In genomic region chr14:22469541-22470303, GRCh38 we compare ENCODE assay signal across 14 cellular contexts.
DNase-seq lines count a peak whose midpoint lies in the region; TF ChIP-seq lines count a peak whose summit lies in the region.
"Had no signal": no experiment of that assay in that cellular context is flagged by ENCODE, and none has a peak within 500 bp of the region (broad histone marks: within the 10 kb centered on the region; RNA-seq: fewer than 3 reads in every experiment).

No MANE protein-coding gene starts in this region.

- no peaks in the 10 kb centered on the region for H3K27me3 ChIP-seq in suprapubic skin

- no peaks in the 10 kb centered on the region for H3K36me3 ChIP-seq in suprapubic skin

- peaks cover 10% of the 10 kb centered on the region for H3K4me1 ChIP-seq in suprapubic skin

- no peaks in the 10 kb centered on the region for H3K36me3 Mint-ChIP-seq in activated naive CD4-positive, alpha-beta T cell treated with anti-CD3 and anti-CD28 coated beads, Interleukin-2, amount 10 ng/mL, durations not matched to agents 7 days and 5 days
- H3K36me3 Mint-ChIP-seq in immature natural killer cell: peaks cover 11 to 33% (median 19%) of the 10 kb centered on the region in 3 donors
- H3K36me3 Mint-ChIP-seq in HFFc6 (ENCODE audit: low read depth): no peaks in the 10 kb centered on the region

- TF ChIP-seq CTCF in suprapubic skin (IDR thresholded peaks at IDR 0.05) (no peak), HFFc6 (IDR thresholded peaks at IDR 0.05) (no peak)

- H3K4me1 Mint-ChIP-seq in activated naive CD4-positive, alpha-beta T cell treated with anti-CD3 and anti-CD28 coated beads, Interleukin-2, amount 10 ng/mL, durations not matched to agents 7 days and 5 days: no peaks in the 10 kb centered on the region
- peaks cover 98 to 100% of the 10 kb centered on the region in 2 donors for H3K4me1 Mint-ChIP-seq in immature natural killer cell
- peaks cover 33% of the 10 kb centered on the region for H3K4me1 Mint-ChIP-seq in HFFc6 (ENCODE audit: low read depth)
- H3K4me1 Mint-ChIP-seq: stimulated activated naive CD8-positive, alpha-beta T cell treated with anti-CD3 and anti-CD28 coated beads, Interleukin-15, amount 100 ng/mL, for 72 hours had no signal

- TF ChIP-seq EP300 in suprapubic skin (IDR thresholded peaks at IDR 0.05): no peak

- no peaks in the 10 kb centered on the region for H3K27me3 Mint-ChIP-seq in activated naive CD4-positive, alpha-beta T cell treated with anti-CD3 and anti-CD28 coated beads, Interleukin-2, amount 10 ng/mL, durations not matched to agents 7 days and 5 days
- H3K27me3 Mint-ChIP-seq in immature natural killer cell (ENCODE audit: low read depth in 3 of 3): peaks cover 0 to 2% (median 0%) of the 10 kb centered on the region in 3 donors
- peaks cover 22% of the 10 kb centered on the region for H3K27me3 Mint-ChIP-seq in HFFc6 (ENCODE audit: insufficient read depth)
- H3K27me3 Mint-ChIP-seq: stimulated activated naive CD8-positive, alpha-beta T cell treated with anti-CD3 and anti-CD28 coated beads, Interleukin-15, amount 100 ng/mL, for 72 hours had no signal

- H3K27ac Mint-ChIP-seq in activated naive CD4-positive, alpha-beta T cell treated with anti-CD3 and anti-CD28 coated beads, Interleukin-2, amount 10 ng/mL, durations not matched to agents 7 days and 5 days: peak overlapping the region; percentile 76
- peak overlapping the region; percentile 94 to 99 (median 98) for H3K27ac Mint-ChIP-seq in immature natural killer cell
- H3K27ac Mint-ChIP-seq in HFFc6: no peak overlapping the region
- H3K27ac Mint-ChIP-seq: stimulated activated naive CD8-positive, alpha-beta T cell treated with anti-CD3 and anti-CD28 coated beads, Interleukin-15, amount 100 ng/mL, for 72 hours had no signal

- H3K4me3 ChIP-seq in suprapubic skin: no peak overlapping the region

- no peaks in the 10 kb centered on the region for H3K9me3 Mint-ChIP-seq in activated naive CD4-positive, alpha-beta T cell treated with anti-CD3 and anti-CD28 coated beads, Interleukin-2, amount 10 ng/mL, durations not matched to agents 7 days and 5 days
- H3K9me3 Mint-ChIP-seq in immature natural killer cell (no peaks in the 10 kb centered on the region), HFFc6 (no peaks in the 10 kb centered on the region)
- H3K9me3 Mint-ChIP-seq: stimulated activated naive CD8-positive, alpha-beta T cell treated with anti-CD3 and anti-CD28 coated beads, Interleukin-15, amount 100 ng/mL, for 72 hours had no signal

- DNase-seq in activated naive CD4-positive, alpha-beta T cell treated with anti-CD3 and anti-CD28 coated beads, Interleukin-2, amount 10 ng/mL, durations not matched to agents 7 days and 5 days: no peak
- DNase-seq in activated naive CD4-positive, alpha-beta T cell treated with Interleukin-2 at 50 U/mL for 16 hours: no peak
- DNase-seq in immature natural killer cell: peak in 1 of 3 donors; percentile 45
- DNase-seq in suprapubic skin (ENCODE audit: low spot score in 2 of 2): no peak
- DNase-seq in NCI-H524 (lab: John Stamatoyannopoulos, UW): no peak
- no peak for DNase-seq in HFFc6
- DNase-seq in NCI-H526 treated with DMSO at 0.1 percent for 48 hours (lab: John Stamatoyannopoulos, UW): no peak
- DNase-seq: activated naive CD4-positive, alpha-beta T cell; foreskin melanocyte; mesenchymal stem cell; NCI-H1417; occipital lobe; stimulated activated naive CD8-positive, alpha-beta T cell treated with anti-CD3 and anti-CD28 coated beads, Interleukin-15, amount 100 ng/mL, for 72 hours had no signal

- 30% methylated on average over 8 of the region's 8 CpGs for WGBS in suprapubic skin

- peak overlapping the region; percentile 31 for H3K4me3 Mint-ChIP-seq in activated naive CD4-positive, alpha-beta T cell treated with anti-CD3 and anti-CD28 coated beads, Interleukin-2, amount 10 ng/mL, durations not matched to agents 7 days and 5 days
- H3K4me3 Mint-ChIP-seq in immature natural killer cell (peak overlapping the region; percentile 61 to 87 (median 82)), HFFc6 (no peak overlapping the region)
- H3K4me3 Mint-ChIP-seq: stimulated activated naive CD8-positive, alpha-beta T cell treated with anti-CD3 and anti-CD28 coated beads, Interleukin-15, amount 100 ng/mL, for 72 hours had no signal

- H3K27ac ChIP-seq in suprapubic skin: peak overlapping the region; percentile 24

- H3K9me3 ChIP-seq in suprapubic skin: no peaks in the 10 kb centered on the region

- no peak for TF ChIP-seq POLR2A in suprapubic skin (IDR thresholded peaks at IDR 0.05)

- CTCF ChIA-PET in activated naive CD4-positive, alpha-beta T cell treated with anti-CD3 and anti-CD28 coated beads, Interleukin-2, amount 10 ng/mL, durations not matched to agents 7 days and 5 days (lab: Charles Lee): no interaction called here

TF ChIP-seq in PFSK-1, 5 proteins besides CTCF, POLR2A, EP300 and RAD21:
- TF ChIP-seq FOXP2 (optimal IDR thresholded peaks at IDR 0.05; ENCODE audit: borderline replicate concordance, extremely low read depth, extremely low read length, insufficient read depth) (no peak), SIN3A (IDR thresholded peaks at IDR 0.05; ENCODE audit: borderline replicate concordance, insufficient read depth, low read length) (no peak), TAF1 (IDR thresholded peaks at IDR 0.05; ENCODE audit: borderline replicate concordance, insufficient read depth, low read length) (no peak), REST (IDR thresholded peaks at IDR 0.05; ENCODE audit: insufficient read depth in 1 of 2, low read depth in 2 of 2, low read length in 2 of 2) (peak; percentile 18 to 75; a peak in 2 of 4 replicates), POLR2AphosphoS5 (IDR thresholded peaks at IDR 0.05; ENCODE audit: low read depth, low read length) (no peak)
